2 cellular contexts compared by ENCODE assay signal in genomic region chr14:94342334-94342934, GRCh38.
TF ChIP-seq lines count a peak whose summit lies in the region.

No MANE protein-coding gene starts in this region.

TF ChIP-seq in SK-N-SH treated with all-trans-retinoic acid at 6 μM for 48 hours, 23 proteins besides CTCF, POLR2A, EP300 and RAD21 (continued from another document):
- TF ChIP-seq OSR1 (CRISPR knock-in tag; IDR thresholded peaks at IDR 0.05) (no peak), ZFP30 (CRISPR knock-in tag; IDR thresholded peaks at IDR 0.05) (no peak), GLIS3 (CRISPR knock-in tag; IDR thresholded peaks at IDR 0.05) (no peak), ISL1 (CRISPR knock-in tag; IDR thresholded peaks at IDR 0.05) (no peak), SNAI2 (CRISPR knock-in tag; IDR thresholded peaks at IDR 0.05) (no peak), ZFP3 (CRISPR knock-in tag; IDR thresholded peaks at IDR 0.05) (no peak), ARNTL (CRISPR knock-in tag; IDR thresholded peaks at IDR 0.05; ENCODE audit: borderline replicate concordance, low read depth) (no peak)
- TF ChIP-seq, protein P1, sequence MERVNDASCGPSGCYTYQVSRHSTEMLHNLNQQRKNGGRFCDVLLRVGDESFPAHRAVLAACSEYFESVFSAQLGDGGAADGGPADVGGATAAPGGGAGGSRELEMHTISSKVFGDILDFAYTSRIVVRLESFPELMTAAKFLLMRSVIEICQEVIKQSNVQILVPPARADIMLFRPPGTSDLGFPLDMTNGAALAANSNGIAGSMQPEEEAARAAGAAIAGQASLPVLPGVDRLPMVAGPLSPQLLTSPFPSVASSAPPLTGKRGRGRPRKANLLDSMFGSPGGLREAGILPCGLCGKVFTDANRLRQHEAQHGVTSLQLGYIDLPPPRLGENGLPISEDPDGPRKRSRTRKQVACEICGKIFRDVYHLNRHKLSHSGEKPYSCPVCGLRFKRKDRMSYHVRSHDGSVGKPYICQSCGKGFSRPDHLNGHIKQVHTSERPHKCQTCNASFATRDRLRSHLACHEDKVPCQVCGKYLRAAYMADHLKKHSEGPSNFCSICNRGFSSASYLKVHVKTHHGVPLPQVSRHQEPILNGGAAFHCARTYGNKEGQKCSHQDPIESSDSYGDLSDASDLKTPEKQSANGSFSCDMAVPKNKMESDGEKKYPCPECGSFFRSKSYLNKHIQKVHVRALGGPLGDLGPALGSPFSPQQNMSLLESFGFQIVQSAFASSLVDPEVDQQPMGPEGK (CRISPR knock-in tag; IDR thresholded peaks at IDR 0.05; ENCODE audit: borderline replicate concordance): no peak
- TF ChIP-seq, protein P2, sequence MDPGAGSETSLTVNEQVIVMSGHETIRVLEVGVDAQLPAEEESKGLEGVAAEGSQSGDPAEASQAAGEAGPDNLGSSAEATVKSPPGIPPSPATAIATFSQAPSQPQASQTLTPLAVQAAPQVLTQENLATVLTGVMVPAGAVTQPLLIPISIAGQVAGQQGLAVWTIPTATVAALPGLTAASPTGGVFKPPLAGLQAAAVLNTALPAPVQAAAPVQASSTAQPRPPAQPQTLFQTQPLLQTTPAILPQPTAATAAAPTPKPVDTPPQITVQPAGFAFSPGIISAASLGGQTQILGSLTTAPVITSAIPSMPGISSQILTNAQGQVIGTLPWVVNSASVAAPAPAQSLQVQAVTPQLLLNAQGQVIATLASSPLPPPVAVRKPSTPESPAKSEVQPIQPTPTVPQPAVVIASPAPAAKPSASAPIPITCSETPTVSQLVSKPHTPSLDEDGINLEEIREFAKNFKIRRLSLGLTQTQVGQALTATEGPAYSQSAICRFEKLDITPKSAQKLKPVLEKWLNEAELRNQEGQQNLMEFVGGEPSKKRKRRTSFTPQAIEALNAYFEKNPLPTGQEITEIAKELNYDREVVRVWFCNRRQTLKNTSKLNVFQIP (CRISPR knock-in tag; IDR thresholded peaks at IDR 0.05; ENCODE audit: borderline replicate concordance, low read depth): no peak
- TF ChIP-seq, protein P3, sequence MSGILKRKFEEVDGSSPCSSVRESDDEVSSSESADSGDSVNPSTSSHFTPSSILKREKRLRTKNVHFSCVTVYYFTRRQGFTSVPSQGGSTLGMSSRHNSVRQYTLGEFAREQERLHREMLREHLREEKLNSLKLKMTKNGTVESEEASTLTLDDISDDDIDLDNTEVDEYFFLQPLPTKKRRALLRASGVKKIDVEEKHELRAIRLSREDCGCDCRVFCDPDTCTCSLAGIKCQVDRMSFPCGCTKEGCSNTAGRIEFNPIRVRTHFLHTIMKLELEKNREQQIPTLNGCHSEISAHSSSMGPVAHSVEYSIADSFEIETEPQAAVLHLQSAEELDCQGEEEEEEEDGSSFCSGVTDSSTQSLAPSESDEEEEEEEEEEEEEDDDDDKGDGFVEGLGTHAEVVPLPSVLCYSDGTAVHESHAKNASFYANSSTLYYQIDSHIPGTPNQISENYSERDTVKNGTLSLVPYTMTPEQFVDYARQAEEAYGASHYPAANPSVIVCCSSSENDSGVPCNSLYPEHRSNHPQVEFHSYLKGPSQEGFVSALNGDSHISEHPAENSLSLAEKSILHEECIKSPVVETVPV (CRISPR knock-in tag; IDR thresholded peaks at IDR 0.05): no peak

TF ChIP-seq in GM23338, 12 proteins besides CTCF, POLR2A, EP300 and RAD21 (continued from another document):
- TF ChIP-seq, protein P4, sequence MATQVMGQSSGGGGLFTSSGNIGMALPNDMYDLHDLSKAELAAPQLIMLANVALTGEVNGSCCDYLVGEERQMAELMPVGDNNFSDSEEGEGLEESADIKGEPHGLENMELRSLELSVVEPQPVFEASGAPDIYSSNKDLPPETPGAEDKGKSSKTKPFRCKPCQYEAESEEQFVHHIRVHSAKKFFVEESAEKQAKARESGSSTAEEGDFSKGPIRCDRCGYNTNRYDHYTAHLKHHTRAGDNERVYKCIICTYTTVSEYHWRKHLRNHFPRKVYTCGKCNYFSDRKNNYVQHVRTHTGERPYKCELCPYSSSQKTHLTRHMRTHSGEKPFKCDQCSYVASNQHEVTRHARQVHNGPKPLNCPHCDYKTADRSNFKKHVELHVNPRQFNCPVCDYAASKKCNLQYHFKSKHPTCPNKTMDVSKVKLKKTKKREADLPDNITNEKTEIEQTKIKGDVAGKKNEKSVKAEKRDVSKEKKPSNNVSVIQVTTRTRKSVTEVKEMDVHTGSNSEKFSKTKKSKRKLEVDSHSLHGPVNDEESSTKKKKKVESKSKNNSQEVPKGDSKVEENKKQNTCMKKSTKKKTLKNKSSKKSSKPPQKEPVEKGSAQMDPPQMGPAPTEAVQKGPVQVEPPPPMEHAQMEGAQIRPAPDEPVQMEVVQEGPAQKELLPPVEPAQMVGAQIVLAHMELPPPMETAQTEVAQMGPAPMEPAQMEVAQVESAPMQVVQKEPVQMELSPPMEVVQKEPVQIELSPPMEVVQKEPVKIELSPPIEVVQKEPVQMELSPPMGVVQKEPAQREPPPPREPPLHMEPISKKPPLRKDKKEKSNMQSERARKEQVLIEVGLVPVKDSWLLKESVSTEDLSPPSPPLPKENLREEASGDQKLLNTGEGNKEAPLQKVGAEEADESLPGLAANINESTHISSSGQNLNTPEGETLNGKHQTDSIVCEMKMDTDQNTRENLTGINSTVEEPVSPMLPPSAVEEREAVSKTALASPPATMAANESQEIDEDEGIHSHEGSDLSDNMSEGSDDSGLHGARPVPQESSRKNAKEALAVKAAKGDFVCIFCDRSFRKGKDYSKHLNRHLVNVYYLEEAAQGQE (IDR thresholded peaks at IDR 0.05; ENCODE audit: unreplicated experiment): no peak
- TF ChIP-seq ZNF331 (CRISPR knock-in tag; IDR thresholded peaks at IDR 0.05; ENCODE audit: low read depth): no peak
- no peak for TF ChIP-seq JUNB (IDR thresholded peaks at IDR 0.05; ENCODE audit: unreplicated experiment)
- TF ChIP-seq ZNF462 (CRISPR knock-in tag; IDR thresholded peaks at IDR 0.05): no peak
- no peak for TF ChIP-seq NANOG (IDR thresholded peaks at IDR 0.05; ENCODE audit: borderline replicate concordance)
- TF ChIP-seq, protein P5, sequence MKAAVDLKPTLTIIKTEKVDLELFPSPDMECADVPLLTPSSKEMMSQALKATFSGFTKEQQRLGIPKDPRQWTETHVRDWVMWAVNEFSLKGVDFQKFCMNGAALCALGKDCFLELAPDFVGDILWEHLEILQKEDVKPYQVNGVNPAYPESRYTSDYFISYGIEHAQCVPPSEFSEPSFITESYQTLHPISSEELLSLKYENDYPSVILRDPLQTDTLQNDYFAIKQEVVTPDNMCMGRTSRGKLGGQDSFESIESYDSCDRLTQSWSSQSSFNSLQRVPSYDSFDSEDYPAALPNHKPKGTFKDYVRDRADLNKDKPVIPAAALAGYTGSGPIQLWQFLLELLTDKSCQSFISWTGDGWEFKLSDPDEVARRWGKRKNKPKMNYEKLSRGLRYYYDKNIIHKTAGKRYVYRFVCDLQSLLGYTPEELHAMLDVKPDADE (IDR thresholded peaks at IDR 0.05): no peak
- TF ChIP-seq CREB1 (CRISPR knock-in tag; IDR thresholded peaks at IDR 0.05; ENCODE audit: low read depth): no peak
